24 cellular contexts compared by ENCODE assay signal in the genomic region with DNA sequence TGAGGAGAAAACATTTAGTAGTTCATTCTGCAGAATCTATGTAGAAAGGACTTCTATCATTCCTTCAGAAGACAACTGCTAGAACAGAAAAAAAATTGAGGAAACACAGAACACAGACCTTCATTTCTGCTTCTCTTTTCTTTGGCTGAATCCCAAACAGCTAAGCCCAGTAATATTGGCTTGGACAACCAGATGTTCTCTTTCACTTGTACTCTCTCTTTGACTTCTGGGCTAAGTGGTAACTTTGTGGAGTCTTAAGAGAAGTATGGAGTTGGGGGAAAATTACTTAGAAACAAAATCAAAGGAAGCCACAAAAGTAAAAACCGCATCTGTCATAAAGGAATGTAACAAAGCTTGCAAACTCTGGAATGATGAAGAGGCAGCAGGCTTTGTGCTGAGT.
"Had no signal": no experiment of that assay in that cellular context is flagged by ENCODE, and none has a peak within 500 bp of the region (broad histone marks: within the 10 kb centered on the region; RNA-seq: fewer than 3 reads in every experiment).

No MANE protein-coding gene starts in this region.

- ATAC-seq: activated T-cell treated with anti-CD3 and anti-CD28 coated beads, Interleukin-2, amount 50 U/mL, for 4 hours; mucosa of descending colon; stimulated activated effector memory CD8-positive, alpha-beta T cell treated with anti-CD3 and anti-CD28 coated beads, Interleukin-12 subunit alpha, Interleukin-12 subunit beta, amount 100 ng/mL, for 72 hours; T-helper 17 cell had no signal

- H3K4me3 ChIP-seq: colonic mucosa, mucosa of descending colon, prostate gland, stomach, testis, upper lobe of left lung had no signal

- H3K36me3 Mint-ChIP-seq: naive B cell; stimulated activated effector memory CD8-positive, alpha-beta T cell treated with anti-CD3 and anti-CD28 coated beads, Interleukin-12 subunit alpha, Interleukin-12 subunit beta, amount 100 ng/mL, for 72 hours had no signal

- DNase-seq: activated CD4-positive, alpha-beta T cell treated with anti-CD3 and anti-CD28 coated beads, Interleukin-2, amount 50 U/mL, for 1 hour; activated CD4-positive, CD25-positive, alpha-beta regulatory T cell treated with anti-CD3 and anti-CD28 coated beads, Interleukin-2, amount 50 U/mL, for 72 hours; activated CD8-positive, alpha-beta memory T cell treated with anti-CD3 and anti-CD28 coated beads, Interleukin-2, amount 50 U/mL, for 4 hours; activated naive CD4-positive, alpha-beta T cell treated with anti-CD3 and anti-CD28 coated beads for 36 hours; activated T-cell treated with anti-CD3 and anti-CD28 coated beads, Interleukin-2, amount 50 U/mL, for 4 hours; brain microvascular endothelial cell; colonic mucosa; endodermal cell; erythroblast; kidney glomerular epithelial cell; mammary epithelial cell; mucosa of descending colon; naive B cell; right cardiac atrium; stimulated activated CD4-positive, alpha-beta T cell treated with anti-CD3 and anti-CD28 coated beads, Interleukin-4, amount 100 ng/mL, for 24 hours; stomach; T-helper 17 cell; testis; upper lobe of left lung had no signal

- H3K27ac Mint-ChIP-seq: activated naive CD4-positive, alpha-beta T cell treated with anti-CD3 and anti-CD28 coated beads for 36 hours; endodermal cell; naive B cell; stimulated activated effector memory CD8-positive, alpha-beta T cell treated with anti-CD3 and anti-CD28 coated beads, Interleukin-12 subunit alpha, Interleukin-12 subunit beta, amount 100 ng/mL, for 72 hours; T-helper 17 cell had no signal

- H3K4me3 Mint-ChIP-seq: activated naive CD4-positive, alpha-beta T cell treated with anti-CD3 and anti-CD28 coated beads for 36 hours; activated T-cell treated with anti-CD3 and anti-CD28 coated beads, Interleukin-2, amount 50 U/mL, for 4 hours; central memory CD8-positive, alpha-beta T cell; endodermal cell; naive B cell; stimulated activated effector memory CD8-positive, alpha-beta T cell treated with anti-CD3 and anti-CD28 coated beads, Interleukin-12 subunit alpha, Interleukin-12 subunit beta, amount 100 ng/mL, for 72 hours; T-helper 17 cell had no signal

- H3K4me1 Mint-ChIP-seq: central memory CD8-positive, alpha-beta T cell; naive B cell; stimulated activated effector memory CD8-positive, alpha-beta T cell treated with anti-CD3 and anti-CD28 coated beads, Interleukin-12 subunit alpha, Interleukin-12 subunit beta, amount 100 ng/mL, for 72 hours; T-helper 17 cell had no signal

- H3K27me3 ChIP-seq: brain microvascular endothelial cell, colonic mucosa, stomach, testis, upper lobe of left lung had no signal

- H3K27me3 Mint-ChIP-seq: central memory CD8-positive, alpha-beta T cell; naive B cell; T-helper 17 cell had no signal

- H3K9me3 Mint-ChIP-seq: activated naive CD4-positive, alpha-beta T cell treated with anti-CD3 and anti-CD28 coated beads for 36 hours; activated T-cell treated with anti-CD3 and anti-CD28 coated beads, Interleukin-2, amount 50 U/mL, for 4 hours had no signal

- H3K4me1 ChIP-seq: colonic mucosa, prostate gland, testis had no signal

- H3K27ac ChIP-seq: brain microvascular endothelial cell, colonic mucosa, prostate gland, stomach, testis, upper lobe of left lung, VCaP had no signal

- H3K36me3 ChIP-seq: brain microvascular endothelial cell, colonic mucosa, prostate gland, stomach, upper lobe of left lung had no signal

- H3K9me3 ChIP-seq: colonic mucosa, mucosa of descending colon, prostate gland, stomach, testis, upper lobe of left lung had no signal

- FAIRE-seq: frontal cortex had no signal
